In genomic region chr14:59483819-59484610, GRCh38 we compare ENCODE assay signal across 8 cellular contexts. TPM values are rescaled to one million over a fixed set of nuclear protein-coding genes. Genes with fewer than 3 reads are reported as not detected.
DNase-seq lines count a peak whose midpoint lies in the region; ATAC-seq and TF ChIP-seq lines count a peak whose summit lies in the region.

Gene JKAMP, plus strand, starts transcription at chr14:59484517. Its CDS starts 73 bp downstream, at chr14:59484590.
Gene L3HYPDH, minus strand, starts transcription at chr14:59484408. Its CDS starts 92 bp downstream, at chr14:59484316.

- TF ChIP-seq POLR2A in esophagus squamous epithelium (IDR thresholded peaks at IDR 0.05): peak in 3 of 4 donors; percentile 63 to 89 (median 66)

- peak within 1 kb of the TSS; percentile 88 to 98 (median 96) for H3K4me3 Mint-ChIP-seq in naive B cell
- H3K4me3 Mint-ChIP-seq in stimulated activated memory B cell treated with anti-CD40 and anti-IgM and Interleukin-4, amounts not matched to agents 10 μg/mL and 1 μg/mL and 100 μg/mL, for 72 hours: peak within 1 kb of the TSS; percentile 80

- H3K9me3 ChIP-seq in GM23248 (ENCODE audit: low read depth) (no peaks in the 10 kb centered on the region), esophagus squamous epithelium (no peaks in the 10 kb centered on the region)

- peak within 1 kb of the TSS; percentile 81 to 96 (median 91) for H3K27ac Mint-ChIP-seq in naive B cell
- H3K27ac Mint-ChIP-seq in stimulated activated memory B cell treated with anti-CD40 and anti-IgM and Interleukin-4, amounts not matched to agents 10 μg/mL and 1 μg/mL and 100 μg/mL, for 72 hours: peak within 1 kb of the TSS; percentile 87

- H3K4me3 ChIP-seq in GM23248 (peak within 1 kb of the TSS; percentile 85), esophagus squamous epithelium (peak within 1 kb of the TSS; percentile 58 to 93 (median 89))

- peak within 1 kb of the TSS; percentile 97 for H3K9ac ChIP-seq in GM23248

- peaks cover 10 to 11% of the 10 kb centered on the region in 2 donors for H3K36me3 Mint-ChIP-seq in naive B cell
- H3K36me3 Mint-ChIP-seq in stimulated activated memory B cell treated with anti-CD40 and anti-IgM and Interleukin-4, amounts not matched to agents 10 μg/mL and 1 μg/mL and 100 μg/mL, for 72 hours: peaks cover 10% of the 10 kb centered on the region

- peaks cover 8% of the 10 kb centered on the region; the same call in 1 of the 2 replicates for H3K36me3 ChIP-seq in GM23248 (ENCODE audit: low read depth)
- H3K36me3 ChIP-seq in esophagus squamous epithelium: peaks cover 0 to 19% (median 0%) of the 10 kb centered on the region in 3 donors

- H2AFZ ChIP-seq in GM23248: peak within 1 kb of the TSS; percentile 91

- H3K79me2 ChIP-seq in GM23248 (ENCODE audit: insufficient read depth): peaks cover 82% of the 10 kb centered on the region

- no peaks in the 10 kb centered on the region for H3K27me3 Mint-ChIP-seq in naive B cell
- no peaks in the 10 kb centered on the region for H3K27me3 Mint-ChIP-seq in stimulated activated memory B cell treated with anti-CD40 and anti-IgM and Interleukin-4, amounts not matched to agents 10 μg/mL and 1 μg/mL and 100 μg/mL, for 72 hours

- no peaks in the 10 kb centered on the region for H3K9me2 ChIP-seq in GM23248 (ENCODE audit: insufficient read depth)

- in situ Hi-C loops in GM23248 (cut with MboI): no loop called here

- 1% methylated on average over 61 to 79 of the region's 89 CpGs for WGBS in GM23248 (ENCODE audit: low coverage in 1 of 2, low lambda C conversion rate in 2 of 2, missing lambda C conversion rate in 2 of 2), 2 experiments
- no CpG with 5 or more reads among the region's 89 CpGs for WGBS in esophagus squamous epithelium, 2 donors

- H3K4me1 ChIP-seq in GM23248 (ENCODE audit: insufficient read depth) (peaks cover 41% of the 10 kb centered on the region), esophagus squamous epithelium (peaks cover 16 to 65% (median 44%) of the 10 kb centered on the region in 3 donors)

- peak; percentile 22 to 53 (median 40) for TF ChIP-seq CTCF in esophagus squamous epithelium (IDR thresholded peaks at IDR 0.05)

- H3K27ac ChIP-seq in GM23248: peak within 1 kb of the TSS; percentile 98
- H3K27ac ChIP-seq in esophagus squamous epithelium: peak within 1 kb of the TSS; percentile 87 to 95 (median 94)

- no peaks in the 10 kb centered on the region for H3K9me3 Mint-ChIP-seq in naive B cell
- H3K9me3 Mint-ChIP-seq in stimulated activated memory B cell treated with anti-CD40 and anti-IgM and Interleukin-4, amounts not matched to agents 10 μg/mL and 1 μg/mL and 100 μg/mL, for 72 hours: no peaks in the 10 kb centered on the region

- H3K4me2 ChIP-seq in GM23248 (ENCODE audit: unreplicated experiment): peak within 1 kb of the TSS; percentile 91

- H3K27me3 ChIP-seq in GM23248 (replicated peaks; ENCODE audit: insufficient read depth): no peaks in the 10 kb centered on the region
- H3K27me3 ChIP-seq in esophagus squamous epithelium: no peaks in the 10 kb centered on the region

- H3K4me1 Mint-ChIP-seq in naive B cell: peaks cover 41 to 61% (median 60%) of the 10 kb centered on the region in 3 donors
- H3K4me1 Mint-ChIP-seq in stimulated activated memory B cell treated with anti-CD40 and anti-IgM and Interleukin-4, amounts not matched to agents 10 μg/mL and 1 μg/mL and 100 μg/mL, for 72 hours: peaks cover 58% of the 10 kb centered on the region

- intact Hi-C loops in esophagus squamous epithelium (cut with DNase I): no loop called here

- peak; percentile 96 for DNase-seq in EH (ENCODE audit: low read depth)
- peak; percentile 99 for DNase-seq in GM23248
- peak; percentile 81 to 92 for DNase-seq in Kasumi-1 (lab: John Stamatoyannopoulos, UW)
- peak; percentile 95 for DNase-seq in RKO (ENCODE audit: low spot score)
- peak; percentile 95 for DNase-seq in activated T-helper 1 cell treated with Interleukin-2 at 50 U/mL for 16 hours (ENCODE audit: low read depth)
- peak; percentile 82 for DNase-seq in esophagus squamous epithelium (lab: John Stamatoyannopoulos, UW)
- DNase-seq in naive B cell: peak; percentile 96

- H4K20me1 ChIP-seq in GM23248 (ENCODE audit: insufficient read depth): no peaks in the 10 kb centered on the region

- H3F3A ChIP-seq in GM23248 (ENCODE audit: insufficient read depth): peaks cover 22% of the 10 kb centered on the region

- peak; percentile 90 to 91 for ATAC-seq in naive B cell (ENCODE audit: low read depth in 2 of 2)
- ATAC-seq in stimulated activated memory B cell treated with anti-CD40 and anti-IgM and Interleukin-4, amounts not matched to agents 10 μg/mL and 1 μg/mL and 100 μg/mL, for 72 hours: peak; percentile 98

RNA-seq across cellular contexts. Expression of gene JKAMP, which starts in this region (rescaled TPM):
- total RNA-seq in GM23248 (2014; rRNA removed; shearing (Covaris generic)): 120 and 197 TPM in 2 replicates
- polyA plus RNA-seq in GM23248 (2016; fragmentation: Nextera tagmentation; extraction: Ambion mirVana): 89.2 and 93.4 TPM in 2 replicates
- 10 to 100 TPM; 17.8 to 47.4 (median 40.2) TPM for total RNA-seq in esophagus squamous epithelium
- 10 to 100 TPM; 42.8 to 98.3 (median 55.1) TPM for polyA plus RNA-seq in naive B cell (ENCODE audit: low read depth in 6 of 6)

RNA-seq across cellular contexts. Expression of gene L3HYPDH, which starts in this region (rescaled TPM):
- total RNA-seq in GM23248 (2014; rRNA removed; shearing (Covaris generic)): 65.1 and 89.2 TPM in 2 replicates
- 68.9 and 69.3 TPM in 2 replicates for polyA plus RNA-seq in GM23248 (2016; fragmentation: Nextera tagmentation; extraction: Ambion mirVana)
- total RNA-seq in esophagus squamous epithelium: 10 to 100 TPM; 12.2 to 59.9 (median 21.6) TPM
- 10 to 100 TPM in 2 of 6 donors, 1 to 10 TPM in 3, not detected in 1; 3.2 to 10.7 (median 5.4) TPM for polyA plus RNA-seq in naive B cell (ENCODE audit: low read depth in 6 of 6)

Comparison
In these comparisons a context has a peak if more than half of its experiments do, and no peak if none do; other contexts are left out.
1. Peak in every context shown above with its lines: DNase-seq, ATAC-seq, H3K4me3 ChIP-seq and H3K27ac ChIP-seq.